Comparison of ENCODE assay signal across 1 cellular context in the genomic region with DNA sequence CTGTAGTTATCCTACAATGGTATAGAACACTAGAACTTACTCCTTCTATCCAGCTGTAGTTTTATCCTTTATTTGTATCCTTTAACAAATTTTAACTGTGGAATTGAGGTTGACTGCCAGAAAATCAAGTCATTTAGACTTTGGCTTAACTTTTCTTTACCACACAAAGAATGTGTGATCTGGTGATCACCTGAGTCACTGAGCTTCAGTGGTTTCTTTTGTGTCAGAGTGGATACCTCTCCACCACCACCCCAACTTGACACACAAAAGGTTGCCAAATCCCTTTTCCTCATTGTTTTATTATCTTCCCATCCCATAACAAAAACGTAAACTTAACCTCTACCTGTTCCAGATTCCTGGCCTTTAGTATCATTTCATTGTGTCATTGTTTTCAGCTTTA.
TF ChIP-seq lines count a peak whose summit lies in the region.

No MANE protein-coding gene starts in this region.

TF ChIP-seq in GM12878, 131 proteins besides CTCF, POLR2A, EP300 and RAD21:
- TF ChIP-seq FOXK2 (IDR thresholded peaks at IDR 0.05) (no peak), ASH2L (IDR thresholded peaks at IDR 0.05; ENCODE audit: borderline replicate concordance, low read depth) (no peak), ZNF24 (IDR thresholded peaks at IDR 0.05) (no peak), CHD2 (IDR thresholded peaks at IDR 0.05; ENCODE audit: borderline replicate concordance, low read depth, low read length) (no peak), TBL1XR1 (IDR thresholded peaks at IDR 0.05; ENCODE audit: low read depth, low read length) (no peak), JUND (IDR thresholded peaks at IDR 0.05; ENCODE audit: low read depth, low read length) (no peak), EGR1 (IDR thresholded peaks at IDR 0.05; ENCODE audit: borderline replicate concordance in 1 of 2, low read depth in 2 of 2, low read length in 2 of 2) (no peak), RELA (IDR thresholded peaks at IDR 0.05; ENCODE audit: borderline replicate concordance, partially characterized antibody) (no peak), NBN (IDR thresholded peaks at IDR 0.05) (no peak)
- TF ChIP-seq, protein P1, sequence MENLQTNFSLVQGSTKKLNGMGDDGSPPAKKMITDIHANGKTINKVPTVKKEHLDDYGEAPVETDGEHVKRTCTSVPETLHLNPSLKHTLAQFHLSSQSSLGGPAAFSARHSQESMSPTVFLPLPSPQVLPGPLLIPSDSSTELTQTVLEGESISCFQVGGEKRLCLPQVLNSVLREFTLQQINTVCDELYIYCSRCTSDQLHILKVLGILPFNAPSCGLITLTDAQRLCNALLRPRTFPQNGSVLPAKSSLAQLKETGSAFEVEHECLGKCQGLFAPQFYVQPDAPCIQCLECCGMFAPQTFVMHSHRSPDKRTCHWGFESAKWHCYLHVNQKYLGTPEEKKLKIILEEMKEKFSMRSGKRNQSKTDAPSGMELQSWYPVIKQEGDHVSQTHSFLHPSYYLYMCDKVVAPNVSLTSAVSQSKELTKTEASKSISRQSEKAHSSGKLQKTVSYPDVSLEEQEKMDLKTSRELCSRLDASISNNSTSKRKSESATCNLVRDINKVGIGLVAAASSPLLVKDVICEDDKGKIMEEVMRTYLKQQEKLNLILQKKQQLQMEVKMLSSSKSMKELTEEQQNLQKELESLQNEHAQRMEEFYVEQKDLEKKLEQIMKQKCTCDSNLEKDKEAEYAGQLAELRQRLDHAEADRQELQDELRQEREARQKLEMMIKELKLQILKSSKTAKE (IDR thresholded peaks at IDR 0.05; ENCODE audit: low read depth, poor library complexity, severe bottlenecking) = no peak
- TF ChIP-seq, protein P2, sequence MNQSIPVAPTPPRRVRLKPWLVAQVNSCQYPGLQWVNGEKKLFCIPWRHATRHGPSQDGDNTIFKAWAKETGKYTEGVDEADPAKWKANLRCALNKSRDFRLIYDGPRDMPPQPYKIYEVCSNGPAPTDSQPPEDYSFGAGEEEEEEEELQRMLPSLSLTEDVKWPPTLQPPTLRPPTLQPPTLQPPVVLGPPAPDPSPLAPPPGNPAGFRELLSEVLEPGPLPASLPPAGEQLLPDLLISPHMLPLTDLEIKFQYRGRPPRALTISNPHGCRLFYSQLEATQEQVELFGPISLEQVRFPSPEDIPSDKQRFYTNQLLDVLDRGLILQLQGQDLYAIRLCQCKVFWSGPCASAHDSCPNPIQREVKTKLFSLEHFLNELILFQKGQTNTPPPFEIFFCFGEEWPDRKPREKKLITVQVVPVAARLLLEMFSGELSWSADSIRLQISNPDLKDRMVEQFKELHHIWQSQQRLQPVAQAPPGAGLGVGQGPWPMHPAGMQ (IDR thresholded peaks at IDR 0.05; ENCODE audit: borderline replicate concordance) = no peak
- TF ChIP-seq, protein P3, sequence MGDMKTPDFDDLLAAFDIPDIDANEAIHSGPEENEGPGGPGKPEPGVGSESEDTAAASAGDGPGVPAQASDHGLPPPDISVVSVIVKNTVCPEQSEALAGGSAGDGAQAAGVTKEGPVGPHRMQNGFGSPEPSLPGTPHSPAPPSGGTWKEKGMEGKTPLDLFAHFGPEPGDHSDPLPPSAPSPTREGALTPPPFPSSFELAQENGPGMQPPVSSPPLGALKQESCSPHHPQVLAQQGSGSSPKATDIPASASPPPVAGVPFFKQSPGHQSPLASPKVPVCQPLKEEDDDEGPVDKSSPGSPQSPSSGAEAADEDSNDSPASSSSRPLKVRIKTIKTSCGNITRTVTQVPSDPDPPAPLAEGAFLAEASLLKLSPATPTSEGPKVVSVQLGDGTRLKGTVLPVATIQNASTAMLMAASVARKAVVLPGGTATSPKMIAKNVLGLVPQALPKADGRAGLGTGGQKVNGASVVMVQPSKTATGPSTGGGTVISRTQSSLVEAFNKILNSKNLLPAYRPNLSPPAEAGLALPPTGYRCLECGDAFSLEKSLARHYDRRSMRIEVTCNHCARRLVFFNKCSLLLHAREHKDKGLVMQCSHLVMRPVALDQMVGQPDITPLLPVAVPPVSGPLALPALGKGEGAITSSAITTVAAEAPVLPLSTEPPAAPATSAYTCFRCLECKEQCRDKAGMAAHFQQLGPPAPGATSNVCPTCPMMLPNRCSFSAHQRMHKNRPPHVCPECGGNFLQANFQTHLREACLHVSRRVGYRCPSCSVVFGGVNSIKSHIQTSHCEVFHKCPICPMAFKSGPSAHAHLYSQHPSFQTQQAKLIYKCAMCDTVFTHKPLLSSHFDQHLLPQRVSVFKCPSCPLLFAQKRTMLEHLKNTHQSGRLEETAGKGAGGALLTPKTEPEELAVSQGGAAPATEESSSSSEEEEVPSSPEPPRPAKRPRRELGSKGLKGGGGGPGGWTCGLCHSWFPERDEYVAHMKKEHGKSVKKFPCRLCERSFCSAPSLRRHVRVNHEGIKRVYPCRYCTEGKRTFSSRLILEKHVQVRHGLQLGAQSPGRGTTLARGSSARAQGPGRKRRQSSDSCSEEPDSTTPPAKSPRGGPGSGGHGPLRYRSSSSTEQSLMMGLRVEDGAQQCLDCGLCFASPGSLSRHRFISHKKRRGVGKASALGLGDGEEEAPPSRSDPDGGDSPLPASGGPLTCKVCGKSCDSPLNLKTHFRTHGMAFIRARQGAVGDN (IDR thresholded peaks at IDR 0.05) = no peak
